Comparison of ENCODE assay signal across 1 cellular context in genomic region chr16:8686879-8687278, GRCh38.
TF ChIP-seq lines count a peak whose summit lies in the region.

No MANE protein-coding gene starts in this region.

TF ChIP-seq in HepG2, 621 proteins besides CTCF, POLR2A, EP300 and RAD21 (continued from another document and continues in another):
- TF ChIP-seq ZHX2 (IDR thresholded peaks at IDR 0.05; ENCODE audit: low read depth) (no peak), ZHX2 (CRISPR knock-in tag; IDR thresholded peaks at IDR 0.05; ENCODE audit: borderline replicate concordance) (no peak), CBFB (CRISPR knock-in tag; IDR thresholded peaks at IDR 0.05) (no peak), ZNF770 (CRISPR knock-in tag; IDR thresholded peaks at IDR 0.05) (no peak), CCDC6 (CRISPR knock-in tag; IDR thresholded peaks at IDR 0.05) (no peak), ZNF431 (CRISPR knock-in tag; IDR thresholded peaks at IDR 0.05; ENCODE audit: borderline replicate concordance, low read depth) (no peak), JDP2 (CRISPR knock-in tag; IDR thresholded peaks at IDR 0.05; ENCODE audit: borderline replicate concordance) (no peak), ZZZ3 (CRISPR knock-in tag; IDR thresholded peaks at IDR 0.05; ENCODE audit: borderline replicate concordance) (no peak), ZNF30 (CRISPR knock-in tag; IDR thresholded peaks at IDR 0.05) (no peak), ZNF446 (CRISPR knock-in tag; IDR thresholded peaks at IDR 0.05) (no peak), FOXO4 (CRISPR knock-in tag; conservative IDR thresholded peaks at IDR 0.05) (no peak), ZSCAN25 (CRISPR knock-in tag; IDR thresholded peaks at IDR 0.05) (no peak), ZNF331 (CRISPR knock-in tag; IDR thresholded peaks at IDR 0.05) (0 out of 2 replicates have a peak, but pooled peaks have one; percentile 18), TEAD3 (CRISPR knock-in tag; optimal IDR thresholded peaks at IDR 0.05; ENCODE audit: borderline replicate concordance) (peak; percentile 52), STAG1 (CRISPR knock-in tag; IDR thresholded peaks at IDR 0.05) (no peak), ZFP1 (CRISPR knock-in tag; IDR thresholded peaks at IDR 0.05) (0 out of 2 replicates have a peak, but pooled peaks have one; percentile 70), MAFK (conservative IDR thresholded peaks at IDR 0.05 in 1 of 2, IDR thresholded peaks at IDR 0.05 in 1 of 2; ENCODE audit: low read length in 2 of 2) (no peak), ZNF790 (CRISPR knock-in tag; IDR thresholded peaks at IDR 0.05; ENCODE audit: borderline replicate concordance) (no peak), KDM2A (CRISPR knock-in tag; IDR thresholded peaks at IDR 0.05; ENCODE audit: borderline replicate concordance, low read depth) (no peak), FOXA1 (IDR thresholded peaks at IDR 0.05) (no peak), FOXA1 (CRISPR knock-in tag; IDR thresholded peaks at IDR 0.05) (peak; percentile 39; the same call in 1 of the 2 replicates), ZBTB1 (CRISPR knock-in tag; IDR thresholded peaks at IDR 0.05; ENCODE audit: borderline replicate concordance) (no peak), ZNF737 (CRISPR knock-in tag; IDR thresholded peaks at IDR 0.05; ENCODE audit: borderline replicate concordance) (0 out of 2 replicates have a peak, but pooled peaks have one; percentile 73), BCLAF1 (IDR thresholded peaks at IDR 0.05) (no peak), ZNF20 (CRISPR knock-in tag; IDR thresholded peaks at IDR 0.05) (no peak), HNRNPLL (IDR thresholded peaks at IDR 0.05; ENCODE audit: low read depth, low read length, poor library complexity, severe bottlenecking) (no peak), MYPOP (CRISPR knock-in tag; IDR thresholded peaks at IDR 0.05) (no peak), ATF7-NPFF (CRISPR knock-in tag; IDR thresholded peaks at IDR 0.05; ENCODE audit: low read depth) (no peak), TCF12 (IDR thresholded peaks at IDR 0.05) (no peak), TCF12 (CRISPR knock-in tag; IDR thresholded peaks at IDR 0.05) (no peak), ZNF292 (CRISPR knock-in tag; IDR thresholded peaks at IDR 0.05; ENCODE audit: borderline replicate concordance, low read depth) (no peak), SP4 (CRISPR knock-in tag; IDR thresholded peaks at IDR 0.05) (peak; percentile 46), ZNF678 (CRISPR knock-in tag; IDR thresholded peaks at IDR 0.05) (no peak), ZBED4 (CRISPR knock-in tag; IDR thresholded peaks at IDR 0.05; ENCODE audit: borderline replicate concordance) (no peak), ZKSCAN8 (CRISPR knock-in tag; IDR thresholded peaks at IDR 0.05; ENCODE audit: borderline replicate concordance) (no peak), ATAD3A (CRISPR knock-in tag; IDR thresholded peaks at IDR 0.05) (no peak), ZNF225 (CRISPR knock-in tag; IDR thresholded peaks at IDR 0.05) (no peak), ZNF883 (CRISPR knock-in tag; IDR thresholded peaks at IDR 0.05; ENCODE audit: not compliant biosample characterization) (no peak), ZNF441 (CRISPR knock-in tag; IDR thresholded peaks at IDR 0.05; ENCODE audit: borderline replicate concordance) (no peak), ZNF33B (CRISPR knock-in tag; IDR thresholded peaks at IDR 0.05) (no peak)
- TF ChIP-seq, protein P1, sequence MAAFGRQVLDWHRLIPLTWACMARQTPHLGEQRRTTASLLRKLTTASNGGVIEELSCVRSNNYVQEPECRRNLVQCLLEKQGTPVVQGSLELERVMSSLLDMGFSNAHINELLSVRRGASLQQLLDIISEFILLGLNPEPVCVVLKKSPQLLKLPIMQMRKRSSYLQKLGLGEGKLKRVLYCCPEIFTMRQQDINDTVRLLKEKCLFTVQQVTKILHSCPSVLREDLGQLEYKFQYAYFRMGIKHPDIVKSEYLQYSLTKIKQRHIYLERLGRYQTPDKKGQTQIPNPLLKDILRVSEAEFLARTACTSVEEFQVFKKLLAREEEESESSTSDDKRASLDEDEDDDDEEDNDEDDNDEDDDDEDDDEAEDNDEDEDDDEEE (CRISPR knock-in tag; IDR thresholded peaks at IDR 0.05), result no peak
- TF ChIP-seq, protein P2, sequence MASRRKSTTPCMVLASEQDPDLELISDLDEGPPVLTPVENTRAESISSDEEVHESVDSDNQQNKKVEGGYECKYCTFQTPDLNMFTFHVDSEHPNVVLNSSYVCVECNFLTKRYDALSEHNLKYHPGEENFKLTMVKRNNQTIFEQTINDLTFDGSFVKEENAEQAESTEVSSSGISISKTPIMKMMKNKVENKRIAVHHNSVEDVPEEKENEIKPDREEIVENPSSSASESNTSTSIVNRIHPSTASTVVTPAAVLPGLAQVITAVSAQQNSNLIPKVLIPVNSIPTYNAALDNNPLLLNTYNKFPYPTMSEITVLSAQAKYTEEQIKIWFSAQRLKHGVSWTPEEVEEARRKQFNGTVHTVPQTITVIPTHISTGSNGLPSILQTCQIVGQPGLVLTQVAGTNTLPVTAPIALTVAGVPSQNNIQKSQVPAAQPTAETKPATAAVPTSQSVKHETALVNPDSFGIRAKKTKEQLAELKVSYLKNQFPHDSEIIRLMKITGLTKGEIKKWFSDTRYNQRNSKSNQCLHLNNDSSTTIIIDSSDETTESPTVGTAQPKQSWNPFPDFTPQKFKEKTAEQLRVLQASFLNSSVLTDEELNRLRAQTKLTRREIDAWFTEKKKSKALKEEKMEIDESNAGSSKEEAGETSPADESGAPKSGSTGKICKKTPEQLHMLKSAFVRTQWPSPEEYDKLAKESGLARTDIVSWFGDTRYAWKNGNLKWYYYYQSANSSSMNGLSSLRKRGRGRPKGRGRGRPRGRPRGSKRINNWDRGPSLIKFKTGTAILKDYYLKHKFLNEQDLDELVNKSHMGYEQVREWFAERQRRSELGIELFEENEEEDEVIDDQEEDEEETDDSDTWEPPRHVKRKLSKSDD (CRISPR knock-in tag; IDR thresholded peaks at IDR 0.05; ENCODE audit: low read depth), result no peak
